ENCODE assay signal across 22 cellular contexts in the genomic region with DNA sequence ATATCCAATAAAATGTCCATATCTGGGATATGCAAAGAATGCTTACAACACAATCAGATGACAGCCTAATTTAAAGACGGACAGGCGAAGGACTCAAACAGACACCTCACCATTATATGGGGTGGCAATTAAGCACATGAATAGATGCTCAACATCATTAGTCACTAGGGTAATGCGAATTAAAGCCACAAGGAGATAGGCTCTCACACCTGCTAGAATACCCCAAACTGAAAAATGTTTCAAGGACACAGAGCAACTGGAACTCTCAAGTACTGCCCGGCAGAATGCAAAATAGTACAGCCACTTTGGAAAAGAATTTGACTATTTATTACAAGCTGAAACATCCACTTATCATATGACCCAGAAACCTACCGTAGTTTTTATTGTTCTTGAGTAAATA. TPM values are rescaled to one million over a fixed set of nuclear protein-coding genes. Genes with fewer than 3 reads are reported as not detected.
"Had no signal": no experiment of that assay in that cellular context is flagged by ENCODE, and none has a peak within 500 bp of the region (broad histone marks: within the 10 kb centered on the region; RNA-seq: fewer than 3 reads in every experiment).

No MANE protein-coding gene starts in this region.

- H3K36me3 ChIP-seq: neutrophil, thyroid gland had no signal

- H3K9me3 ChIP-seq: esophagus muscularis mucosa, gastroesophageal sphincter, heart left ventricle, left ventricle myocardium inferior, mucosa of descending colon, neutrophil, thyroid gland had no signal

- DNase-seq: activated CD4-positive, alpha-beta T cell treated with anti-CD3 and anti-CD28 coated beads, Interleukin-2, amount 50 U/mL, for 1 hour; activated CD8-positive, alpha-beta memory T cell treated with anti-CD3 and anti-CD28 coated beads, Interleukin-2, amount 50 U/mL, for 4 hours; activated naive CD4-positive, alpha-beta T cell treated with anti-CD3 and anti-CD28 coated beads, Interleukin-2, amount 10 ng/mL, durations not matched to agents 7 days and 5 days; activated naive CD8-positive, alpha-beta T cell treated with anti-CD3 and anti-CD28 coated beads, Interleukin-2, amount 50 U/mL, for 24 hours; activated T-cell treated with anti-CD3 and anti-CD28 coated beads, Interleukin-2, amount 50 U/mL, for 4 hours; anterior cingulate cortex; cerebellar nuclear complex; effector CD4-positive, alpha-beta T cell; heart left ventricle; immature natural killer cell; kidney glomerular epithelial cell; left ventricle myocardium inferior; mammary epithelial cell; mucosa of descending colon; natural killer cell; stimulated activated naive B cell treated with anti-CD40 and anti-IgM and Interleukin-4, amounts not matched to agents 10 μg/mL and 1 μg/mL and 100 μg/mL, for 72 hours; T-helper 1 cell; T-helper 9 cell; thyroid gland had no signal

- H3K27me3 ChIP-seq: esophagus muscularis mucosa, gastroesophageal sphincter, heart left ventricle, thyroid gland had no signal

- H3K4me3 ChIP-seq: esophagus muscularis mucosa, gastroesophageal sphincter, heart left ventricle, left ventricle myocardium inferior, mucosa of descending colon, thyroid gland had no signal

- H3K27ac ChIP-seq: neutrophil, thyroid gland had no signal

RNA-seq across cellular contexts. Expression of a gene that starts 42.9 kb away (rescaled TPM):
- polyA plus RNA-seq: immature natural killer cell had no signal
